34 cellular contexts compared by ENCODE assay signal in genomic region chr12:24833513-24833912, GRCh38.
"Had no signal": no experiment of that assay in that cellular context is flagged by ENCODE, and none has a peak within 500 bp of the region (broad histone marks: within the 10 kb centered on the region; RNA-seq: fewer than 3 reads in every experiment).

No MANE protein-coding gene starts in this region.

- FAIRE-seq: astrocyte, bronchial epithelial cell had no signal

- ATAC-seq: activated naive CD4-positive, alpha-beta T cell treated with anti-CD3 and anti-CD28 coated beads, Interleukin-2, amount 50 U/mL, for 72 hours; activated naive CD8-positive, alpha-beta T cell treated with anti-CD3 and anti-CD28 coated beads, Interleukin-2, amount 50 U/mL, for 24 hours; activated T-cell treated with anti-CD3 and anti-CD28 coated beads, Interleukin-2, amount 50 U/mL, for 4 hours; activated T-cell treated with anti-CD3 and anti-CD28 coated beads, Interleukin-2, amount 50 U/mL, for 72 hours; activated T-helper 17 cell treated with anti-CD3 and anti-CD28 coated beads, Interleukin-2, amount 50 U/mL, for 72 hours; body of pancreas had no signal

- H3K27ac ChIP-seq: adrenal gland, ascending aorta, body of pancreas, brain microvascular endothelial cell, breast epithelium, cardiac muscle cell had no signal

- DNase-seq: activated effector memory CD4-positive, alpha-beta T cell treated with anti-CD3 and anti-CD28 coated beads, Interleukin-2, amount 50 U/mL, for 16 hours; activated effector memory CD4-positive, alpha-beta T cell treated with Interleukin-2 at 50 U/mL for 16 hours; activated gamma-delta T cell; activated gamma-delta T cell treated with Interleukin-2 at 50 U/mL for 16 hours; activated naive CD4-positive, alpha-beta T cell; activated naive CD4-positive, alpha-beta T cell treated with anti-CD3 and anti-CD28 coated beads for 36 hours; activated naive CD4-positive, alpha-beta T cell treated with anti-CD3 and anti-CD28 coated beads, Interleukin-2, amount 10 ng/mL, durations not matched to agents 7 days and 5 days; activated naive CD4-positive, alpha-beta T cell treated with anti-CD3 and anti-CD28 coated beads, Interleukin-2, amount 50 U/mL, for 16 hours; activated naive CD4-positive, alpha-beta T cell treated with Interleukin-2 at 50 U/mL for 16 hours; activated naive CD8-positive, alpha-beta T cell treated with anti-CD3 and anti-CD28 coated beads for 36 hours; activated naive CD8-positive, alpha-beta T cell treated with anti-CD3 and anti-CD28 coated beads, Interleukin-2, amount 10 ng/mL, durations not matched to agents 7 days and 5 days; activated naive CD8-positive, alpha-beta T cell treated with anti-CD3 and anti-CD28 coated beads, Interleukin-2, amount 50 U/mL, for 24 hours; activated T-cell treated with anti-CD3 and anti-CD28 coated beads, Interleukin-2, amount 50 U/mL, for 1 hour; activated T-cell treated with anti-CD3 and anti-CD28 coated beads, Interleukin-2, amount 50 U/mL, for 24 hours; activated T-cell treated with anti-CD3 and anti-CD28 coated beads, Interleukin-2, amount 50 U/mL, for 4 hours; activated T-cell treated with anti-CD3 and anti-CD28 coated beads, Interleukin-2, amount 50 U/mL, for 48 hours; activated T-cell treated with anti-CD3 and anti-CD28 coated beads, Interleukin-2, amount 50 U/mL, for 72 hours; adrenal gland; amniotic stem cell; amygdala; anterior cingulate cortex; aorta; body of pancreas; brain microvascular endothelial cell; caudate nucleus; central memory CD4-positive, alpha-beta T cell; cerebellar nuclear complex had no signal

- H3K4me1 ChIP-seq: ascending aorta, breast epithelium had no signal

- H3K36me3 ChIP-seq: adrenal gland, ascending aorta, breast epithelium, cardiac muscle cell had no signal

- H3K9me3 ChIP-seq: adrenal gland, ascending aorta, body of pancreas, breast epithelium had no signal

- H3K4me3 ChIP-seq: adrenal gland, ascending aorta, body of pancreas, breast epithelium, cardiac muscle cell had no signal

- H3K27me3 ChIP-seq: adrenal gland, ascending aorta, body of pancreas, brain microvascular endothelial cell, breast epithelium, cardiac muscle cell had no signal
